Comparison of ENCODE assay signal across 1 cellular context in genomic region chr6:161374971-161375873, GRCh38.
TF ChIP-seq lines count a peak whose summit lies in the region.

No MANE protein-coding gene starts in this region.

TF ChIP-seq in K562, 482 proteins besides CTCF, POLR2A, EP300 and RAD21 (continued from another document and continues in another):
- TF ChIP-seq MGA (IDR thresholded peaks at IDR 0.05) (peak; percentile 42), RFX1 (IDR thresholded peaks at IDR 0.05) (peak; percentile 63; the same call in 1 of the 2 replicates), SIN3A (IDR thresholded peaks at IDR 0.05; ENCODE audit: borderline replicate concordance in 2 of 2, control insufficient read depth in 1 of 2, low read depth in 2 of 2, low read length in 2 of 2) (peak in 1 of 2 experiments; percentile 52; a peak in 1 of 4 replicates), HDAC1 (IDR thresholded peaks at IDR 0.05) (peak in 1 of 2 experiments; percentile 55; a peak in 1 of 4 replicates), ARNT (IDR thresholded peaks at IDR 0.05) (0 out of 4 replicates have a peak, but pooled peaks of 1 of the 2 experiments have one; percentile 48), UBTF (IDR thresholded peaks at IDR 0.05; ENCODE audit: borderline replicate concordance in 1 of 2, low read depth in 2 of 2, low read length in 2 of 2) (0 out of 4 replicates have a peak, but pooled peaks of 1 of the 2 experiments have one; percentile 13), SMARCA5 (IDR thresholded peaks at IDR 0.05) (peak; percentile 41; the same call in 1 of the 2 replicates), BACH1 (tag; IDR thresholded peaks at IDR 0.05) (peak; percentile 64), NUFIP1 (IDR thresholded peaks at IDR 0.05; ENCODE audit: partially characterized antibody) (no peak), TBP (optimal IDR thresholded peaks at IDR 0.05; ENCODE audit: low read depth, low read length) (peak; percentile 11), KLF1 (tag; IDR thresholded peaks at IDR 0.05) (no peak), DPF2 (IDR thresholded peaks at IDR 0.05) (peak; percentile 71), CTBP1 (IDR thresholded peaks at IDR 0.05; ENCODE audit: borderline replicate concordance) (0 out of 2 replicates have a peak, but pooled peaks have one; percentile 2), MAFG (tag; conservative IDR thresholded peaks at IDR 0.05) (peak; percentile 76), MTA1 (IDR thresholded peaks at IDR 0.05; ENCODE audit: borderline replicate concordance) (0 out of 2 replicates have a peak, but pooled peaks have one; percentile 24), NKRF (IDR thresholded peaks at IDR 0.05; ENCODE audit: borderline replicate concordance) (peak; percentile 48; the same call in 1 of the 2 replicates), MEF2D (tag; conservative IDR thresholded peaks at IDR 0.05; ENCODE audit: low read depth) (no peak), NRF1 (conservative IDR thresholded peaks at IDR 0.05 in 1 of 2, IDR thresholded peaks at IDR 0.05 in 1 of 2) (peak; percentile 50 to 52; a peak in 3 of 4 replicates), AFF1 (IDR thresholded peaks at IDR 0.05; ENCODE audit: low read depth in 1 of 2, partially characterized antibody in 2 of 2) (no peak), KAT8 (IDR thresholded peaks at IDR 0.05; ENCODE audit: low read depth) (no peak), ATF7 (IDR thresholded peaks at IDR 0.05) (no peak), TOE1 (IDR thresholded peaks at IDR 0.05; ENCODE audit: borderline replicate concordance) (no peak), TOE1 (CRISPR knock-in tag; IDR thresholded peaks at IDR 0.05; ENCODE audit: borderline replicate concordance, low read depth) (0 out of 2 replicates have a peak, but pooled peaks have one; percentile 54), PBX2 (CRISPR knock-in tag; IDR thresholded peaks at IDR 0.05; ENCODE audit: low read depth) (no peak), PBX2 (tag; conservative IDR thresholded peaks at IDR 0.05; ENCODE audit: low read depth) (peak; percentile 40), ARID1B (IDR thresholded peaks at IDR 0.05) (peak; percentile 40; the same call in 1 of the 2 replicates), ZFP36 (IDR thresholded peaks at IDR 0.05; ENCODE audit: low read depth, low read length, partially characterized antibody) (no peak), TCF3 (CRISPR knock-in tag; IDR thresholded peaks at IDR 0.05) (peak; percentile 3; the same call in 1 of the 2 replicates), ZBED1 (IDR thresholded peaks at IDR 0.05) (no peak), L3MBTL2 (IDR thresholded peaks at IDR 0.05) (peak; percentile 67), FOXK2 (conservative IDR thresholded peaks at IDR 0.05 in 1 of 2, IDR thresholded peaks at IDR 0.05 in 1 of 2; ENCODE audit: low read depth in 2 of 2) (0 out of 4 replicates have a peak, but pooled peaks of 1 of the 2 experiments have one; percentile 43), NFE2 (IDR thresholded peaks at IDR 0.05; ENCODE audit: low read depth) (peak; percentile 93), E2F6 (IDR thresholded peaks at IDR 0.05; ENCODE audit: borderline replicate concordance in 1 of 2, extremely low read depth in 1 of 2, insufficient read depth in 1 of 2, insufficient read length in 1 of 2, low read depth in 1 of 2, low read length in 1 of 2, poor library complexity in 1 of 2, severe bottlenecking in 1 of 2) (peak in 1 of 2 experiments; percentile 69), EGR1 (conservative IDR thresholded peaks at IDR 0.05) (peak; percentile 53; the same call in 1 of the 2 replicates)
